Comparison of ENCODE assay signal across 15 cellular contexts in the genomic region with DNA sequence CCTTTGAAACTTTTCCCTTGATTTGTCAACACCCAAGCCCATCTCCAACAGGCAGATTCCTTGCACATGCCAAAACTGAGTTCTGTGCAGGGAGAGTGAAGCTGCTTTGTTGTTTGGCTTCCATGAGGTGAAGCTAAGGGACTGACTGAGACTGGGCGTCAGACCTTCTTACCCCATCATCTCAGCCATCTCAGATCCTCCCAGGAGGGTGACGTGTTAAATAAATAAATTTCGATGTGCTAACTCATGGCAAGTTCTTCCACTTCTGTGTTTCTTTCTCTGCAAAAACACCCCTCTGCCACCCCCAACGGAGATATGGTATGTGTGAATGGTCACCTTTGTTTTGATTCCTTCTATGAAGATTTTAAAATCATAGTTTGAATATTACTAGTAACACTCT.
"Had no signal": no experiment of that assay in that cellular context is flagged by ENCODE, and none has a peak within 500 bp of the region (broad histone marks: within the 10 kb centered on the region; RNA-seq: fewer than 3 reads in every experiment).

No MANE protein-coding gene starts in this region.

- H3K4me3 Mint-ChIP-seq: activated CD4-positive, alpha-beta memory T cell treated with anti-CD3 and anti-CD28 coated beads for 36 hours; activated naive CD8-positive, alpha-beta T cell treated with anti-CD3 and anti-CD28 coated beads, Interleukin-2, amount 50 U/mL, for 24 hours; natural killer cell treated with Interleukin-12 subunit alpha and Interleukin-12 subunit beta and Interleukin-15 and Interleukin-18, amount 100 ng/mL, for 72 hours; stimulated activated memory B cell treated with anti-CD40 and anti-IgM and Interleukin-4, amounts not matched to agents 10 μg/mL and 1 μg/mL and 100 μg/mL, for 72 hours; T-cell; type B pancreatic cell had no signal

- DNase-seq: activated CD4-positive, alpha-beta memory T cell treated with anti-CD3 and anti-CD28 coated beads for 36 hours; activated naive CD4-positive, alpha-beta T cell; activated naive CD8-positive, alpha-beta T cell treated with anti-CD3 and anti-CD28 coated beads, Interleukin-2, amount 50 U/mL, for 24 hours; activated T-cell treated with anti-CD3 and anti-CD28 coated beads, Interleukin-2, amount 50 U/mL, for 48 hours; heart right ventricle; islet precursor cell; right cardiac atrium; small intestine; T-cell had no signal

- H3K27ac Mint-ChIP-seq: activated CD4-positive, alpha-beta memory T cell treated with anti-CD3 and anti-CD28 coated beads for 36 hours; activated naive CD8-positive, alpha-beta T cell treated with anti-CD3 and anti-CD28 coated beads, Interleukin-2, amount 50 U/mL, for 24 hours; natural killer cell treated with Interleukin-12 subunit alpha and Interleukin-12 subunit beta and Interleukin-15 and Interleukin-18, amount 100 ng/mL, for 72 hours; progenitor cell of endocrine pancreas; stimulated activated memory B cell treated with anti-CD40 and anti-IgM and Interleukin-4, amounts not matched to agents 10 μg/mL and 1 μg/mL and 100 μg/mL, for 72 hours; T-cell; type B pancreatic cell had no signal

- ATAC-seq: activated naive CD8-positive, alpha-beta T cell treated with anti-CD3 and anti-CD28 coated beads, Interleukin-2, amount 50 U/mL, for 24 hours; esophagus mucosa; heart right ventricle; left lobe of liver; right cardiac atrium; stimulated activated memory B cell treated with anti-CD40 and anti-IgM and Interleukin-4, amounts not matched to agents 10 μg/mL and 1 μg/mL and 100 μg/mL, for 72 hours; T-cell had no signal

- H3K4me1 Mint-ChIP-seq: activated naive CD8-positive, alpha-beta T cell treated with anti-CD3 and anti-CD28 coated beads, Interleukin-2, amount 50 U/mL, for 24 hours; stimulated activated memory B cell treated with anti-CD40 and anti-IgM and Interleukin-4, amounts not matched to agents 10 μg/mL and 1 μg/mL and 100 μg/mL, for 72 hours; T-cell had no signal

- H3K9me3 Mint-ChIP-seq: activated CD4-positive, alpha-beta memory T cell treated with anti-CD3 and anti-CD28 coated beads for 36 hours; activated naive CD8-positive, alpha-beta T cell treated with anti-CD3 and anti-CD28 coated beads, Interleukin-2, amount 50 U/mL, for 24 hours; natural killer cell treated with Interleukin-12 subunit alpha and Interleukin-12 subunit beta and Interleukin-15 and Interleukin-18, amount 100 ng/mL, for 72 hours; stimulated activated memory B cell treated with anti-CD40 and anti-IgM and Interleukin-4, amounts not matched to agents 10 μg/mL and 1 μg/mL and 100 μg/mL, for 72 hours; T-cell; type B pancreatic cell had no signal
